In the genomic region with DNA sequence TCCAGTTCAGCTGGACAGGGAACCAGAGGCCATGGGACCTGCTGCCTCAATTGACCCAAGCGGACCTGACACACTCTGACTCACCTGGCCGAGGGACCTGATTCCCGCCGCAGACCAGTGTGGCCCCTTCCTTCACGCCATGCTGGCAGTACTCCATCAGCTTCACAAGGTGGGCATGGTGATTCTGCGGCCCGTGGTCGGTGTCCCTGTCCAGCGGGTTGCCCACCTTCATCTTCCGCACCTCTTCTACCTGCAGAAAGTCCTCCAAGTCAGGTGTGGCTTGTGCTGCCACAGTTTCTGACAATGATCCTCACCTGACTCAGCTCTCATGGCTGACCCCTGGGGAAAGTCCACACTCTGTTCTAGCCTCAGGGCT, we compare ENCODE assay signal across 9 cellular contexts.
"Had no signal": no experiment of that assay in that cellular context is flagged by ENCODE, and none has a peak within 500 bp of the region (broad histone marks: within the 10 kb centered on the region; RNA-seq: fewer than 3 reads in every experiment).

No MANE protein-coding gene starts in this region.

- ATAC-seq: left colon; stimulated activated effector memory CD8-positive, alpha-beta T cell treated with anti-CD3 and anti-CD28 coated beads, Interleukin-12 subunit alpha, Interleukin-12 subunit beta, amount 100 ng/mL, for 72 hours had no signal

- H3K4me1 ChIP-seq: upper lobe of left lung had no signal

- H3K27ac ChIP-seq: SJCRH30, upper lobe of left lung had no signal

- H3K9me3 ChIP-seq: SJCRH30, upper lobe of left lung had no signal

- DNase-seq: activated CD4-positive, alpha-beta T cell treated with anti-CD3 and anti-CD28 coated beads, Interleukin-2, amount 50 U/mL, for 1 hour; activated naive CD4-positive, alpha-beta T cell; foreskin melanocyte; left colon; nephron progenitor cell; SJCRH30; upper lobe of left lung had no signal

- H3K36me3 ChIP-seq: SJCRH30, upper lobe of left lung had no signal

- H3K4me3 ChIP-seq: SJCRH30, smooth muscle cell, upper lobe of left lung had no signal

- H3K27me3 ChIP-seq: SJCRH30, upper lobe of left lung had no signal
